9 cellular contexts compared by ENCODE assay signal in genomic region chr15:101288905-101289513, GRCh38. TPM values are rescaled to one million over a fixed set of nuclear protein-coding genes. Genes with fewer than 3 reads are reported as not detected.
DNase-seq lines count a peak whose midpoint lies in the region; ATAC-seq, FAIRE-seq and TF ChIP-seq lines count a peak whose summit lies in the region.
"Had no signal": no experiment of that assay in that cellular context is flagged by ENCODE, and none has a peak within 500 bp of the region (broad histone marks: within the 10 kb centered on the region; RNA-seq: fewer than 3 reads in every experiment).

No MANE protein-coding gene starts in this region.

- H3K4me3 ChIP-seq in adrenal gland (no peak overlapping the region), tibial nerve (no peak overlapping the region)

- no peak overlapping the region for H3K4me3 Mint-ChIP-seq in immature natural killer cell

- no peak overlapping the region for H3K27ac ChIP-seq in adrenal gland
- H3K27ac ChIP-seq in tibial nerve, result no peak overlapping the region

- H3K4me1 ChIP-seq in adrenal gland (replicated peaks in 1 of 2), result peaks cover 12 to 20% of the 10 kb centered on the region in 2 donors
- H3K4me1 ChIP-seq in tibial nerve, result peaks cover 0 to 49% (median 16%) of the 10 kb centered on the region in 4 donors

- peak; percentile 34 for FAIRE-seq in G401.6 (lab: Jason Lieb, UNC)

- TF ChIP-seq EP300 in tibial nerve (IDR thresholded peaks at IDR 0.05), result no peak

- H3K4me1 Mint-ChIP-seq in immature natural killer cell, result peaks cover 44 to 77% of the 10 kb centered on the region in 2 donors

- H3K9me3 Mint-ChIP-seq in immature natural killer cell, result no peaks in the 10 kb centered on the region

- ATAC-seq in HG03378 (IDR thresholded peaks at IDR 0.05; ENCODE audit: unreplicated experiment), result no peak
- no peak for ATAC-seq in HG02642 (IDR thresholded peaks at IDR 0.05; ENCODE audit: poor library complexity, unreplicated experiment)

- peaks cover 0 to 7% (median 3%) of the 10 kb centered on the region in 3 donors for H3K27me3 Mint-ChIP-seq in immature natural killer cell (ENCODE audit: low read depth in 3 of 3)

- H3K36me3 Mint-ChIP-seq in immature natural killer cell, result peaks cover 14 to 39% (median 22%) of the 10 kb centered on the region in 3 donors

- peaks cover 0 to 36% of the 10 kb centered on the region in 2 donors for H3K36me3 ChIP-seq in adrenal gland (replicated peaks in 1 of 2)
- H3K36me3 ChIP-seq in tibial nerve, result peaks cover 0 to 68% (median 11%) of the 10 kb centered on the region in 3 donors

- DNase-seq in AG08395 (ENCODE audit: low spot score), result peak; percentile 61
- DNase-seq in NCI-H1694 treated with DMSO at 0.1 percent for 48 hours (lab: John Stamatoyannopoulos, UW), result peak; percentile 41
- DNase-seq in adrenal gland, result no peak
- peak; percentile 52 to 58 (median 57) for DNase-seq in immature natural killer cell
- peak in 1 of 2 donors; percentile 33 for DNase-seq in tibial nerve (ENCODE audit: low spot score in 2 of 2)
- DNase-seq: left cardiac atrium had no signal

- intact Hi-C loops in adrenal gland (cut with DNase I), result no loop called here

- H3K9me3 ChIP-seq in adrenal gland (replicated peaks in 1 of 3) (no peaks in the 10 kb centered on the region), tibial nerve (no peaks in the 10 kb centered on the region)

- TF ChIP-seq POLR2A in adrenal gland (IDR thresholded peaks at IDR 0.05) (no peak), tibial nerve (IDR thresholded peaks at IDR 0.05) (no peak)

- TF ChIP-seq CTCF in adrenal gland (IDR thresholded peaks at IDR 0.05), result peak; percentile 33 to 60 (median 54)
- TF ChIP-seq CTCF in tibial nerve (IDR thresholded peaks at IDR 0.05), result peak; percentile 38 to 66 (median 44)

- H3K27me3 ChIP-seq in adrenal gland (no peaks in the 10 kb centered on the region), tibial nerve (no peaks in the 10 kb centered on the region)

- peak overlapping the region; percentile 29 to 83 (median 61) for H3K27ac Mint-ChIP-seq in immature natural killer cell

- WGBS in adrenal gland, 4 donors, result 70 to 79% (median 75%) methylated on average over 8 of the region's 8 CpGs
- WGBS in tibial nerve, 2 donors, result 72 to 76% methylated on average over 8 of the region's 8 CpGs

RNA-seq across cellular contexts. Expression of gene SNRPA1, which starts 6.0 kb away (rescaled TPM):
- total RNA-seq in adrenal gland (10 to 100 TPM; 16.0 to 58.6 (median 27.1) TPM), tibial nerve (10 to 100 TPM; 28.4 to 50.6 (median 40.0) TPM)
- polyA plus RNA-seq in adrenal gland (10 to 100 TPM; 29.3 to 65.0 (median 44.4) TPM), immature natural killer cell (10 to 100 TPM; 38.6 to 65.0 (median 53.4) TPM)

RNA-seq across cellular contexts. Expression of gene SELENOS, which starts 11.7 kb away (rescaled TPM):
- 100 to 1,000 TPM in 1 of 8 donors, 10 to 100 TPM in 7; 47.7 to 165 (median 81.6) TPM for total RNA-seq in adrenal gland
- 100 to 1,000 TPM in 1 of 3 donors, 10 to 100 TPM in 2; 47.9 to 205 (median 68.8) TPM for polyA plus RNA-seq in adrenal gland
- polyA plus RNA-seq in immature natural killer cell, result 100 to 1,000 TPM in 1 of 3 donors, 10 to 100 TPM in 2; 88.7 to 122 (median 94.9) TPM
- total RNA-seq in tibial nerve, result 100 to 1,000 TPM in 1 of 4 donors, 10 to 100 TPM in 3; 64.8 to 104 (median 88.0) TPM

RNA-seq across cellular contexts. Expression of gene CHSY1, which starts 37.2 kb away (rescaled TPM):
- total RNA-seq in adrenal gland, result 10 to 100 TPM; 28.8 to 82.5 (median 37.7) TPM
- polyA plus RNA-seq in adrenal gland, result 10 to 100 TPM; 14.8 to 29.2 (median 18.5) TPM
- 1 to 10 TPM; 2.8 to 4.0 (median 2.8) TPM for polyA plus RNA-seq in immature natural killer cell
- 10 to 100 TPM; 22.0 to 29.7 (median 24.6) TPM for total RNA-seq in tibial nerve

Comparison
In these comparisons a context has a peak if more than half of its experiments do, and no peak if none do; other contexts are left out.
1. DNase-seq: peak in AG08395 (single experiment), NCI-H1694 treated with DMSO at 0.1 percent for 48 hours (single experiment) and immature natural killer cell (3 of 3); none in adrenal gland (0 of 7).